In genomic region chr17:8384801-8385335, GRCh38 we compare ENCODE assay signal across 7 cellular contexts. TPM values are rescaled to one million over a fixed set of nuclear protein-coding genes. Genes with fewer than 3 reads are reported as not detected.
DNase-seq lines count a peak whose midpoint lies in the region; ATAC-seq and TF ChIP-seq lines count a peak whose summit lies in the region.

No MANE protein-coding gene starts in this region.

- WGBS in GM23248 (ENCODE audit: low coverage in 1 of 2, low lambda C conversion rate in 2 of 2, missing lambda C conversion rate in 2 of 2), 2 experiments = 4 to 9% methylated on average over 11 of the region's 11 CpGs
- WGBS in endodermal cell (ENCODE audit: insufficient coverage in 1 of 2, insufficient read length in 1 of 2), 2 experiments = 71 to 79% methylated on average over 11 of the region's 11 CpGs

- in situ Hi-C loops in GM23248 (cut with MboI) = no loop called here

- H3K27me3 Mint-ChIP-seq in endodermal cell (ENCODE audit: insufficient read depth) = no peaks in the 10 kb centered on the region
- H3K27me3 Mint-ChIP-seq in osteocyte (ENCODE audit: unreplicated experiment) = no peaks in the 10 kb centered on the region

- H3K9me3 Mint-ChIP-seq in endodermal cell (no peaks in the 10 kb centered on the region), osteocyte (ENCODE audit: unreplicated experiment) (no peaks in the 10 kb centered on the region)

- H3K36me3 ChIP-seq in GM23248 (ENCODE audit: low read depth) = peaks cover 23% of the 10 kb centered on the region
- peaks cover 24% of the 10 kb centered on the region for H3K36me3 ChIP-seq in endodermal cell (ENCODE audit: control insufficient read depth, insufficient read depth, low read length)

- H3K36me3 Mint-ChIP-seq in endodermal cell (ENCODE audit: low read depth) (peaks cover 29% of the 10 kb centered on the region), osteocyte (ENCODE audit: unreplicated experiment) (peaks cover 21% of the 10 kb centered on the region)

- TF ChIP-seq CTCF in endodermal cell (conservative IDR thresholded peaks at IDR 0.05) = no peak
- TF ChIP-seq CTCF in osteocyte (IDR thresholded peaks at IDR 0.05) = no peak

- ATAC-seq in GM18498 (IDR thresholded peaks at IDR 0.05; ENCODE audit: unreplicated experiment) (no peak), HG02678 (IDR thresholded peaks at IDR 0.05; ENCODE audit: unreplicated experiment) (no peak)

- H3K4me2 ChIP-seq in GM23248 (ENCODE audit: unreplicated experiment) = peak overlapping the region; percentile 95

- peak overlapping the region; percentile 96 for H3K9ac ChIP-seq in GM23248
- H3K9ac ChIP-seq in endodermal cell (ENCODE audit: extremely low read depth, low read length, poor library complexity, severe bottlenecking) = peak overlapping the region; percentile 90

- peaks cover 8% of the 10 kb centered on the region; the same call in 1 of the 2 replicates for H4K20me1 ChIP-seq in GM23248 (ENCODE audit: insufficient read depth)

- H3K27ac ChIP-seq in GM23248 (peak overlapping the region; percentile 79), endodermal cell (ENCODE audit: low read depth, low read length) (no peak overlapping the region)

- H3K4me1 Mint-ChIP-seq in endodermal cell (peaks cover 35% of the 10 kb centered on the region), osteocyte (ENCODE audit: unreplicated experiment) (peaks cover 44% of the 10 kb centered on the region)

- H3K4me1 ChIP-seq in GM23248 (ENCODE audit: insufficient read depth) (peaks cover 38% of the 10 kb centered on the region), endodermal cell (ENCODE audit: control insufficient read depth, insufficient read depth, low read length) (peaks cover 15% of the 10 kb centered on the region)

- no peaks in the 10 kb centered on the region for H3K9me2 ChIP-seq in GM23248 (ENCODE audit: insufficient read depth)

- H3K9me3 ChIP-seq in GM23248 (ENCODE audit: low read depth) (no peaks in the 10 kb centered on the region), endodermal cell (ENCODE audit: control insufficient read depth, low read length) (no peaks in the 10 kb centered on the region)

- H3K4me3 Mint-ChIP-seq in endodermal cell (peak overlapping the region; percentile 100), osteocyte (ENCODE audit: unreplicated experiment) (peak overlapping the region; percentile 99)

- H3F3A ChIP-seq in GM23248 (ENCODE audit: insufficient read depth) = peaks cover 39% of the 10 kb centered on the region

- peak overlapping the region; percentile 88; the same call in 1 of the 2 replicates for H2AFZ ChIP-seq in GM23248

- DNase-seq in GM23248 (peak; percentile 91), RKO (ENCODE audit: low spot score) (peak; percentile 82), endodermal cell (peak; percentile 95), osteocyte (ENCODE audit: extremely low spot score, unreplicated experiment) (no peak), NCI-H524 (lab: John Stamatoyannopoulos, UW) (no peak)

- peak overlapping the region; percentile 95 for H3K27ac Mint-ChIP-seq in endodermal cell
- peak overlapping the region; percentile 94 for H3K27ac Mint-ChIP-seq in osteocyte (ENCODE audit: unreplicated experiment)

- H3K27me3 ChIP-seq in GM23248 (replicated peaks; ENCODE audit: insufficient read depth) (no peaks in the 10 kb centered on the region), endodermal cell (ENCODE audit: control insufficient read depth, insufficient read depth, low read length, poor library complexity, severe bottlenecking) (no peaks in the 10 kb centered on the region)

- H3K79me2 ChIP-seq in GM23248 (ENCODE audit: insufficient read depth) = peaks cover 32% of the 10 kb centered on the region

- H3K4me3 ChIP-seq in GM23248 (peak overlapping the region; percentile 95), endodermal cell (ENCODE audit: low read length) (peak overlapping the region; percentile 98)

RNA-seq across cellular contexts. Expression of gene RPL26, which starts 1.9 kb away (rescaled TPM):
- total RNA-seq in GM23248 (2014; rRNA removed; shearing (Covaris generic)) = 2,122 and 2,233 TPM in 2 replicates
- polyA plus RNA-seq in GM23248 (2016; fragmentation: Nextera tagmentation; extraction: Ambion mirVana) = 497 and 522 TPM in 2 replicates
- total RNA-seq in endodermal cell (1,000 to 10,000 TPM; 1,739 to 2,129 TPM), osteocyte (1,600 and 1,654 TPM in 2 replicates)
- polyA plus RNA-seq in endodermal cell (2013, experiment 1 of 2) = 2,547 TPM
- polyA plus RNA-seq in endodermal cell (2013, experiment 2 of 2) = 2,470 TPM

RNA-seq across cellular contexts. Expression of gene RNF222, which starts 12.8 kb away (rescaled TPM):
- total RNA-seq in GM23248 (2014; rRNA removed; shearing (Covaris generic)) = not detected in 2 replicates
- polyA plus RNA-seq in GM23248 (2016; fragmentation: Nextera tagmentation; extraction: Ambion mirVana) = not detected in 2 replicates
- not detected for total RNA-seq in endodermal cell
- not detected for polyA plus RNA-seq in endodermal cell (2013, experiment 1 of 2)
- not detected for polyA plus RNA-seq in endodermal cell (2013, experiment 2 of 2)
- not detected in 2 replicates for total RNA-seq in osteocyte

RNA-seq across cellular contexts. Expression of gene ODF4, which starts 45.2 kb away (rescaled TPM):
- not detected in 2 replicates for total RNA-seq in GM23248 (2014; rRNA removed; shearing (Covaris generic))
- not detected in 2 replicates for polyA plus RNA-seq in GM23248 (2016; fragmentation: Nextera tagmentation; extraction: Ambion mirVana)
- total RNA-seq in endodermal cell = not detected
- polyA plus RNA-seq in endodermal cell (2013, experiment 1 of 2) = not detected
- polyA plus RNA-seq in endodermal cell (2013, experiment 2 of 2) = not detected
- total RNA-seq in osteocyte = not detected in 2 replicates

RNA-seq across cellular contexts. Expression of gene NDEL1, which starts 50.8 kb away (rescaled TPM):
- total RNA-seq in GM23248 (2014; rRNA removed; shearing (Covaris generic)) = 74.9 and 76.4 TPM in 2 replicates
- 105 and 111 TPM in 2 replicates for polyA plus RNA-seq in GM23248 (2016; fragmentation: Nextera tagmentation; extraction: Ambion mirVana)
- 10 to 100 TPM; 60.4 to 61.2 TPM for total RNA-seq in endodermal cell
- 26.2 TPM for polyA plus RNA-seq in endodermal cell (2013, experiment 1 of 2)
- 26.3 TPM for polyA plus RNA-seq in endodermal cell (2013, experiment 2 of 2)
- 68.2 and 74.2 TPM in 2 replicates for total RNA-seq in osteocyte

Comparison
In these comparisons a context has a peak if more than half of its experiments do, and no peak if none do; other contexts are left out.
1. DNase-seq: peak in GM23248 (single experiment), RKO (single experiment) and endodermal cell (single experiment); none in osteocyte (single experiment) and NCI-H524 (0 of 2).